In genomic region chr18:38256366-38256765, GRCh38 we compare ENCODE assay signal across 14 cellular contexts.
"Had no signal": no experiment of that assay in that cellular context is flagged by ENCODE, and none has a peak within 500 bp of the region (broad histone marks: within the 10 kb centered on the region; RNA-seq: fewer than 3 reads in every experiment).

No MANE protein-coding gene starts in this region.

- H3K27me3 ChIP-seq: ascending aorta, right lobe of liver, spleen, tibial artery, vagina had no signal

- H3K27ac ChIP-seq: ascending aorta, right lobe of liver, spleen, tibial artery, vagina had no signal

- H3K4me1 ChIP-seq: ascending aorta, right lobe of liver, spleen, tibial artery, vagina had no signal

- ATAC-seq: activated naive CD8-positive, alpha-beta T cell treated with anti-CD3 and anti-CD28 coated beads, Interleukin-2, amount 50 U/mL, for 24 hours; effector memory CD8-positive, alpha-beta T cell; right lobe of liver; stimulated activated memory B cell treated with anti-CD40 and anti-IgM and Interleukin-4, amounts not matched to agents 10 μg/mL and 1 μg/mL and 100 μg/mL, for 72 hours; WTC11 had no signal

- DNase-seq: activated CD4-positive, alpha-beta T cell treated with anti-CD3 and anti-CD28 coated beads for 48 hours; activated naive CD4-positive, alpha-beta T cell treated with Interleukin-2 at 50 U/mL for 16 hours; activated naive CD8-positive, alpha-beta T cell treated with anti-CD3 and anti-CD28 coated beads, Interleukin-2, amount 50 U/mL, for 24 hours; effector memory CD8-positive, alpha-beta T cell; hypothalamus; occipital lobe; right lobe of liver; spleen; stimulated activated CD4-positive, alpha-beta T cell treated with anti-CD3 and anti-CD28 coated beads, Interleukin-1b, Interleukin-23, amount 100 ng/mL, for 48 hours; tibial artery had no signal

- H3K36me3 ChIP-seq: ascending aorta, right lobe of liver, spleen, tibial artery, vagina had no signal

- H3K4me3 ChIP-seq: ascending aorta, right lobe of liver, spleen, tibial artery, vagina had no signal

- H3K9me3 ChIP-seq: ascending aorta, right lobe of liver, spleen, tibial artery, vagina had no signal
